Comparison of ENCODE assay signal across 8 cellular contexts in the genomic region with DNA sequence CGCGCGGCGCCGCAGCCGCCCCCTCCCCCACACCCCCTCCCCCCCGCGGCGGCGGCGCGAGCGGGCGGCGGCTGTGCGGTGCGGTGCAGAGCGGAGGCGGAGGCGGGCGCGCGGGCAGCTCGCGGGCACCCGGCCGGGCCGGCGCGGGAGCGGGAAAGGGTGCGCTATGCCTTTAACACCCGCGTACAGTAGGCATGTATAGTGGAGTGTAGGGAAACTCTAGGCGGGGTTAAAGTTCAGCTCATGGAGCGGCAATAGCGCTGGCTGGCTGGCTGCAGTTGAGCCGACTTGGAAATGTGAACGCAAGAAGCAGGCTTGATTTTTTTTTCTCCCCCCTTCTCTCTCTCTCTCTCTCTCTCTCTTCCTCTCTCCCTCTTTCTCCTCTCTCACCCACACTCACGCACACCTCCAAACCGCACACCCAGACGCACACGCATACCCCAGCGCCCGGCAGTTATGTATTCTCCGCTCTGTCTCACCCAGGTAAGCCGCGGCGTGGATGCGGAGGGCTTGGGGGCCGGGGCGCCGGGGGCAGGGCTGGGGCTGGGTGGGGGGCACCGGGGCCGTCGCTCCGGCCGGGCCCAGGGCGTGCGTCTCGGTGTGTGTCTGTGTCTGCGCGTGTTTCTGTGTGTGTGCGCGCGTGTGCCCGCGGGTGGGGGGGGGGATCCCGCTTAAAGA. TPM values are rescaled to one million over a fixed set of nuclear protein-coding genes. Genes with fewer than 3 reads are reported as not detected.
DNase-seq lines count a peak whose midpoint lies in the region; ATAC-seq, FAIRE-seq and TF ChIP-seq lines count a peak whose summit lies in the region.

A gene (plus strand): TSS at position 226 of the 678 bp plus-strand sequence.

- peak within 1 kb of the TSS; percentile 60 to 81 (median 75) for H3K27ac Mint-ChIP-seq in CD4-positive, CD25-positive, alpha-beta regulatory T cell

- ATAC-seq in CD4-positive, CD25-positive, alpha-beta regulatory T cell (ENCODE audit: low read depth in 2 of 2): peak in 1 of 2 donors; percentile 18
- ATAC-seq in K562 (peak; percentile 35), HG03280 (IDR thresholded peaks at IDR 0.05; ENCODE audit: unreplicated experiment) (no peak), GM21367 (IDR thresholded peaks at IDR 0.05; ENCODE audit: unreplicated experiment) (no peak)

- BruUV-seq in K562 (replicated peaks; lab: Mats Ljungman, UMichigan): no TSS peak

- peak within 1 kb of the TSS; percentile 34 for H3K27ac ChIP-seq in CD4-positive, CD25-positive, alpha-beta regulatory T cell (ENCODE audit: insufficient read depth, low read length, poor library complexity, severe bottlenecking)
- H3K27ac ChIP-seq in K562 (ENCODE audit: extremely low read depth, low read depth, low read length) (peak within 1 kb of the TSS; percentile 84), prostate gland (peak within 1 kb of the TSS; percentile 89 to 97)

- peaks cover 52% of the 10 kb centered on the region for H3K79me2 ChIP-seq in K562 (ENCODE audit: control insufficient read depth, insufficient read depth, low read length)

- peaks cover 0 to 4% (median 0%) of the 10 kb centered on the region in 7 donors for H3K9me3 Mint-ChIP-seq in CD4-positive, CD25-positive, alpha-beta regulatory T cell

- CTCF ChIA-PET in K562 (lab: Yijun Ruan, JAX; ENCODE audit: low intra/inter-chr PET ratio): no interaction called here

- POLR2A ChIA-PET in K562 (lab: Yijun Ruan, JAX): interaction anchor here (0.6 to 1.3 kb wide), 10 partner anchors 12 to 330 kb away, joined by 3 to 5 read pairs (median 4); no protein-coding TSS in a partner anchor

- TF ChIP-seq POLR2A in K562 (conservative IDR thresholded peaks at IDR 0.05): peak; percentile 64
- no peak for TF ChIP-seq POLR2A in prostate gland (IDR thresholded peaks at IDR 0.05)

- in situ Hi-C loops in K562 (cut with MboI): no loop called here

- peak within 1 kb of the TSS; percentile 86 for H3K4me2 ChIP-seq in K562 (ENCODE audit: insufficient read depth, low read length)

- intact Hi-C loops in K562 (cut with micrococcal nuclease) (loop anchor here (5.0 to 10.0 kb wide), 2 partner anchors 100 to 108 kb away; no protein-coding TSS in a partner anchor), prostate gland (cut with DNase I) (loop anchor here (5.0 to 10.0 kb wide), 2 partner anchors 100 to 372 kb away; no protein-coding TSS in a partner anchor)

- peaks cover 41% of the 10 kb centered on the region for H3K4me1 ChIP-seq in CD4-positive, CD25-positive, alpha-beta regulatory T cell (ENCODE audit: control insufficient read depth, insufficient read depth, low read length, poor library complexity, severe bottlenecking)
- H3K4me1 ChIP-seq in K562 (replicated peaks in 1 of 2; ENCODE audit: control insufficient read depth in 2 of 2, insufficient read depth in 2 of 2, low read length in 2 of 2): peaks cover 12 to 41% of the 10 kb centered on the region in 2 experiments; a peak in 4 of 5 replicates
- peaks cover 12% of the 10 kb centered on the region for H3K4me1 ChIP-seq in prostate gland (replicated peaks)

- peaks cover 19 to 52% (median 39%) of the 10 kb centered on the region in 4 donors for H3K4me1 Mint-ChIP-seq in CD4-positive, CD25-positive, alpha-beta regulatory T cell

- H3K27me3 Mint-ChIP-seq in CD4-positive, CD25-positive, alpha-beta regulatory T cell: peaks cover 62% of the 10 kb centered on the region

- no peaks in the 10 kb centered on the region for H3K9me1 ChIP-seq in K562 (ENCODE audit: control insufficient read depth, insufficient read depth, low read length)

- H3K4me3 Mint-ChIP-seq in CD4-positive, CD25-positive, alpha-beta regulatory T cell: peak within 1 kb of the TSS; percentile 89 to 93 (median 91)

- H3K36me3 Mint-ChIP-seq in CD4-positive, CD25-positive, alpha-beta regulatory T cell: no peaks in the 10 kb centered on the region

- 0% methylated on average over 15 of the region's 69 CpGs for WGBS in K562 (ENCODE audit: insufficient coverage, low coverage, missing lambda C conversion rate)
- WGBS in prostate gland: under 1% methylated on average over 69 of the region's 69 CpGs

- no peak for TF ChIP-seq EP300 in K562 (IDR thresholded peaks at IDR 0.05; ENCODE audit: low read length)

- H3K36me3 ChIP-seq in CD4-positive, CD25-positive, alpha-beta regulatory T cell (ENCODE audit: control insufficient read depth, insufficient read depth, low read length): no peaks in the 10 kb centered on the region
- H3K36me3 ChIP-seq in K562 (ENCODE audit: control insufficient read depth, insufficient read depth, low read length) (0 out of 3 replicates have a peak, but pooled peaks cover under 1% of the 10 kb centered on the region), prostate gland (no peaks in the 10 kb centered on the region)

- peak within 1 kb of the TSS; percentile 74 to 96 for H3K9ac ChIP-seq in K562 (ENCODE audit: insufficient read depth in 1 of 2, low read depth in 2 of 2, low read length in 2 of 2)

- no peaks in the 10 kb centered on the region for H3K9me3 ChIP-seq in CD4-positive, CD25-positive, alpha-beta regulatory T cell (ENCODE audit: control insufficient read depth in 2 of 2, low read length in 2 of 2)
- H3K9me3 ChIP-seq in K562 (replicated peaks; ENCODE audit: control insufficient read depth, insufficient read depth, low read depth, low read length): no peaks in the 10 kb centered on the region
- no peaks in the 10 kb centered on the region for H3K9me3 ChIP-seq in prostate gland

- no peak for TF ChIP-seq RAD21 in K562 (CRISPR knock-in tag; conservative IDR thresholded peaks at IDR 0.05 in 1 of 2, IDR thresholded peaks at IDR 0.05 in 1 of 2)

- peaks cover 22% of the 10 kb centered on the region for H3K27me3 ChIP-seq in CD4-positive, CD25-positive, alpha-beta regulatory T cell (ENCODE audit: control insufficient read depth, insufficient read depth, low read length)
- no peaks in the 10 kb centered on the region for H3K27me3 ChIP-seq in K562 (ENCODE audit: control insufficient read depth in 2 of 2, insufficient read depth in 2 of 2, low read length in 2 of 2)
- no peaks in the 10 kb centered on the region for H3K27me3 ChIP-seq in prostate gland (replicated peaks; ENCODE audit: insufficient read depth)

- FAIRE-seq in K562 (lab: Jason Lieb, UNC): peak; percentile 56

- no peak for TF ChIP-seq CTCF in K562 (IDR thresholded peaks at IDR 0.05 in 2 of 3, conservative IDR thresholded peaks at IDR 0.05 in 1 of 3; ENCODE audit: insufficient read depth in 2 of 3, low read depth in 1 of 3, low read length in 3 of 3)
- no peak for TF ChIP-seq CTCF in prostate gland (IDR thresholded peaks at IDR 0.05)

- peak in 2 of 3 donors; percentile 15 to 23 for DNase-seq in CD4-positive, CD25-positive, alpha-beta regulatory T cell
- peak; percentile 53 for DNase-seq in Jurkat, Clone E6-1 (ENCODE audit: low read depth, low spot score)
- peak; percentile 22 for DNase-seq in SKM-1 (lab: John Stamatoyannopoulos, UW; ENCODE audit: unreplicated experiment)
- DNase-seq in K562 (ENCODE audit: extremely low read depth in 1 of 4, low spot score in 3 of 4): peak; percentile 42 to 83 (median 80)
- peak; percentile 59 to 64 for DNase-seq in hippocampal formation (lab: John Stamatoyannopoulos, UW)
- no peak for DNase-seq in prostate gland (ENCODE audit: low spot score)

- peak within 1 kb of the TSS; percentile 81 for H2AFZ ChIP-seq in K562 (ENCODE audit: low read depth, low read length)

- no peaks in the 10 kb centered on the region for H4K20me1 ChIP-seq in K562 (replicated peaks; ENCODE audit: control insufficient read depth, insufficient read depth, low read length)

- peak within 1 kb of the TSS; percentile 79 for H3K4me3 ChIP-seq in CD4-positive, CD25-positive, alpha-beta regulatory T cell (ENCODE audit: low read depth, low read length)
- H3K4me3 ChIP-seq in Jurkat, Clone E6-1 (ENCODE audit: low read length): peak within 1 kb of the TSS; percentile 79
- H3K4me3 ChIP-seq in K562 (peak within 1 kb of the TSS; percentile 63), prostate gland (peak within 1 kb of the TSS; percentile 89 to 91)

TF ChIP-seq in K562, 482 proteins besides CTCF, POLR2A, EP300 and RAD21 (continues in another document):
- TF ChIP-seq ZNF384 (IDR thresholded peaks at IDR 0.05; ENCODE audit: low read depth, low read length) (0 out of 2 replicates have a peak, but pooled peaks have one; percentile 19), RBFOX2 (IDR thresholded peaks at IDR 0.05; ENCODE audit: low read depth, low read length) (peak; percentile 17), HLTF (IDR thresholded peaks at IDR 0.05) (peak; percentile 92; the same call in 1 of the 2 replicates), CREB1 (IDR thresholded peaks at IDR 0.05) (0 out of 2 replicates have a peak, but pooled peaks have one; percentile 20), CREB1 (CRISPR knock-in tag; IDR thresholded peaks at IDR 0.05) (no peak), KDM1A (IDR thresholded peaks at IDR 0.05) (peak in 1 of 2 experiments; percentile 24; a peak in 1 of 4 replicates), OTX1 (CRISPR knock-in tag; IDR thresholded peaks at IDR 0.05) (peak; percentile 74; the same call in 1 of the 2 replicates), TRIM24 (IDR thresholded peaks at IDR 0.05) (0 out of 4 replicates have a peak, but pooled peaks of 1 of the 2 experiments have one; percentile 11), SMARCA4 (IDR thresholded peaks at IDR 0.05) (peak; percentile 39; the same call in 1 of the 2 replicates)

RNA-seq across cellular contexts. Expression of the gene that starts here (rescaled TPM):
- total RNA-seq in CD4-positive, CD25-positive, alpha-beta regulatory T cell: 1.5 TPM
- 1 to 10 TPM in 3 of 4 donors, under 1 TPM in 1; 0.86 to 3.9 (median 2.1) TPM for polyA plus RNA-seq in CD4-positive, CD25-positive, alpha-beta regulatory T cell
- 1.8 TPM for polyA plus RNA-seq in Jurkat, Clone E6-1 (2012; ENCODE audit: insufficient read depth, insufficient read length)
- 64.5 and 151 TPM in 2 replicates for total RNA-seq in K562 (2011; cell fraction: chromatin; rRNA removed; ENCODE audit: low replicate concordance)
- total RNA-seq in K562 (2011; cell fraction: nucleolus; rRNA removed): 18.0 and 29.1 TPM in 2 replicates
- 50.7 and 73.9 TPM in 2 replicates for total RNA-seq in K562 (2011; cell fraction: nucleoplasm; rRNA removed)
- total RNA-seq in K562 (2014; rRNA removed) (6.5 and 9.5 TPM in 2 replicates), K562 (2014; rRNA removed; fragmentation: Illumina TruSeq; extraction: Trizol) (20.3 and 22.6 TPM in 2 replicates), K562 (2015; rRNA removed; fragmentation: Illumina TruSeq; extraction: Trizol) (16.1 and 16.2 TPM in 2 replicates), K562 (2021) (24.2 and 24.9 TPM in 2 replicates), prostate gland (10 to 100 TPM; 61.4 to 86.3 TPM)
- polyA plus RNA-seq in K562 (2011; rRNA removed) (9.8 and 11.5 TPM in 2 replicates), K562 (2014; fragmentation: Illumina TruSeq; extraction: Trizol) (8.5 and 9.1 TPM in 2 replicates), K562 (2014; fragmentation: Nextera tagmentation; extraction: Ambion mirVana) (10 to 100 TPM in 1 of 2 experiments, 1 to 10 TPM in 1; 5.3 to 10.1 TPM), K562 (2014; rRNA removed) (7.0 and 8.6 TPM in 2 replicates)
- 12.0 and 15.8 TPM in 2 replicates for polyA plus RNA-seq in K562 (2011; cell fraction: cytosol; rRNA removed)
- 17.4 and 18.8 TPM in 2 replicates for polyA plus RNA-seq in K562 (2011; cell fraction: nucleus; rRNA removed)
- polyA plus RNA-seq in K562 (2012): 3.9 and 4.2 TPM in 2 replicates
- polyA minus RNA-seq in K562 (2011; rRNA and poly(A)+ RNA removed): 37.6 and 46.6 TPM in 2 replicates
- 14.5 and 18.2 TPM in 2 replicates for polyA minus RNA-seq in K562 (2011; cell fraction: cytosol; rRNA and poly(A)+ RNA removed)
- 45.4 and 75.9 TPM in 2 replicates for polyA minus RNA-seq in K562 (2011; cell fraction: nucleus; rRNA and poly(A)+ RNA removed)

Comparison
In these comparisons a context has a peak if more than half of its experiments do, and no peak if none do; other contexts are left out.
1. H3K27ac ChIP-seq: peak in every context shown above with its lines; median percentile 93 in prostate gland; 84 in K562; 34 in CD4-positive, CD25-positive, alpha-beta regulatory T cell.